8 cellular contexts compared by ENCODE assay signal in the genomic region with DNA sequence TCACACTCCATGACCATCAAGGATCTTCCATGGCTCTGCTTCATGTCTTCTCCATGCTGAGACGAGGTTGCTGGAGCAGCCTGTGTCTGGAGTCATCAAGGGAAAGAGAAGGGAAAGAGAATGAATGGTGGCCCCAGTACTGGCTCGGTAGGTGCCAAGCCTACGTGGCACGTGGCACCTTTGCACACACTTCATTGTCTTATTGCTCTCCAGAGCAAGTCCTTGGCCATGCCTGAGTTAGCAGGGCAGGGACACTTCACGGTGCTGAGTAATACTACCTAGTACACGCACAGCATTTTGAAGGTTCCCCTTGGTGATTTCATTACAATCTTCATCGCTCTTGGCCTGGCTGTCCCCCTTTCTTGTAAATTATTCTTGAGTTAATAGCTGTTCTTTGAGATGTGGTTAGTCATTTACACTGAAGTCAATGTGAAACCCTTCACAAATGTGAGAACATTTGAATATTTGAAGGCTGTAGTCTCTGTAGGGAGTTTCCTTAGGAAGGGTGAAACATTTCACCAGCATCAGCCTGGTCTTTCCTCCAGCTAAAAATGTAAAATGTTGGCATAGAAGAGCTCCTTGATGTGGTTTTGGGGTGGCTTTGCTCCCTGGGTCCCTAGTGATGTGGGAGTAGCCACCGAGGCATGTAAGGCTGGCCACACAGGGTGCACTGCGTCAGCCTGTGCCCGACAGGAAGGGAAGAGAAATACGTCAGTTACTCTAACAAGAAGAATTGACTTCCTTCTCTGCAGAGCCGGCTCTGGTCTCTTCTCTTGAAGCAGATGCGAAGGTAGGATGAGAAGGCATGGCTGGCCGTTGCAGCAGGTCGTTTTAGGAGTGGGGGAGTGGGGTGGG. TPM values are rescaled to one million over a fixed set of nuclear protein-coding genes. Genes with fewer than 3 reads are reported as not detected.
DNase-seq lines count a peak whose midpoint lies in the region; ATAC-seq, FAIRE-seq and TF ChIP-seq lines count a peak whose summit lies in the region.

A gene with protein sequence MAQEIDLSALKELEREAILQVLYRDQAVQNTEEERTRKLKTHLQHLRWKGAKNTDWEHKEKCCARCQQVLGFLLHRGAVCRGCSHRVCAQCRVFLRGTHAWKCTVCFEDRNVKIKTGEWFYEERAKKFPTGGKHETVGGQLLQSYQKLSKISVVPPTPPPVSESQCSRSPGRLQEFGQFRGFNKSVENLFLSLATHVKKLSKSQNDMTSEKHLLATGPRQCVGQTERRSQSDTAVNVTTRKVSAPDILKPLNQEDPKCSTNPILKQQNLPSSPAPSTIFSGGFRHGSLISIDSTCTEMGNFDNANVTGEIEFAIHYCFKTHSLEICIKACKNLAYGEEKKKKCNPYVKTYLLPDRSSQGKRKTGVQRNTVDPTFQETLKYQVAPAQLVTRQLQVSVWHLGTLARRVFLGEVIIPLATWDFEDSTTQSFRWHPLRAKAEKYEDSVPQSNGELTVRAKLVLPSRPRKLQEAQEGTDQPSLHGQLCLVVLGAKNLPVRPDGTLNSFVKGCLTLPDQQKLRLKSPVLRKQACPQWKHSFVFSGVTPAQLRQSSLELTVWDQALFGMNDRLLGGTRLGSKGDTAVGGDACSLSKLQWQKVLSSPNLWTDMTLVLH (plus strand): TSS at position 766 of the 855 bp plus-strand sequence. CDS start 13,215 bp downstream, outside the sequence.

- H3K9ac ChIP-seq in astrocyte (ENCODE audit: low read length), result peak within 1 kb of the TSS; percentile 73

- peak within 1 kb of the TSS; percentile 94 for H3K27ac ChIP-seq in astrocyte (ENCODE audit: low read depth, low read length)

- H3K4me2 ChIP-seq in astrocyte (ENCODE audit: low read length), result peak within 1 kb of the TSS; percentile 74

- H3K4me1 Mint-ChIP-seq in astrocyte (ENCODE audit: low read depth, unreplicated experiment), result peaks cover 27% of the 10 kb centered on the region

- H3K4me3 ChIP-seq in astrocyte (ENCODE audit: insufficient read depth, low read depth, low read length), result peak within 1 kb of the TSS; percentile 30

- H3K9me3 ChIP-seq in astrocyte (ENCODE audit: insufficient read depth, low read depth, low read length), result no peaks in the 10 kb centered on the region

- H3K79me2 ChIP-seq in astrocyte (ENCODE audit: insufficient read depth, low read length), result no peaks in the 10 kb centered on the region

- H3K4me3 Mint-ChIP-seq in astrocyte (ENCODE audit: unreplicated experiment), result no peak within 1 kb of the TSS

- DNase-seq in AG20443 (ENCODE audit: low spot score), result peak; percentile 66
- DNase-seq in astrocyte (ENCODE audit: low read depth), result peak; percentile 86
- DNase-seq in medulla oblongata (ENCODE audit: extremely low spot score), result peak; percentile 77
- peak; percentile 59 for DNase-seq in stimulated activated CD8-positive, alpha-beta memory T cell treated with anti-CD3 and anti-CD28 coated beads, Interleukin-7, amount 100 ng/mL, for 24 hours (ENCODE audit: low read depth)
- no peak for DNase-seq in NCI-H1694 (lab: John Stamatoyannopoulos, UW)

- no peaks in the 10 kb centered on the region for H4K20me1 ChIP-seq in astrocyte (ENCODE audit: insufficient read depth, low read length)

- H3K36me3 ChIP-seq in astrocyte (ENCODE audit: insufficient read depth, low read length), result no peaks in the 10 kb centered on the region

- peak within 1 kb of the TSS; percentile 88 for H3K27ac Mint-ChIP-seq in astrocyte (ENCODE audit: unreplicated experiment)

- no peaks in the 10 kb centered on the region for H3K36me3 Mint-ChIP-seq in astrocyte (ENCODE audit: low read depth, unreplicated experiment)

- H3K4me1 ChIP-seq in astrocyte (ENCODE audit: insufficient read depth, low read length), result peaks cover 34% of the 10 kb centered on the region

- no peaks in the 10 kb centered on the region for H3K27me3 ChIP-seq in astrocyte (ENCODE audit: insufficient read depth, low read length)

- H3K27me3 Mint-ChIP-seq in astrocyte (ENCODE audit: low read depth, unreplicated experiment), result no peaks in the 10 kb centered on the region

- TF ChIP-seq CTCF in astrocyte (IDR thresholded peaks at IDR 0.05; ENCODE audit: insufficient read depth, low read depth, low read length), result no peak

- intact Hi-C loops in T-helper 2 cell treated with Interferon-gamma antibody and Interleukin-4, amounts not matched to agents 100 ng/mL and 5 ng/mL, for 36 hours (cut with micrococcal nuclease), result loop anchor here (2.0 to 5.0 kb wide), 5 partner anchors 203 to 1138 kb away; a partner anchor contains a TSS

- ATAC-seq in GM19351 (IDR thresholded peaks at IDR 0.05; ENCODE audit: unreplicated experiment) (peak; percentile 46), HG03442 (IDR thresholded peaks at IDR 0.05; ENCODE audit: unreplicated experiment) (peak; percentile 33)

- H2AFZ ChIP-seq in astrocyte (ENCODE audit: low read depth, low read length), result peak within 1 kb of the TSS; percentile 23

- FAIRE-seq in astrocyte (lab: Jason Lieb, UNC), result no peak

- no peaks in the 10 kb centered on the region for H3K9me3 Mint-ChIP-seq in astrocyte (ENCODE audit: unreplicated experiment)

RNA-seq across cellular contexts. Expression of the gene that starts here (rescaled TPM):
- 36.9 and 39.4 TPM in 2 replicates for total RNA-seq in T-helper 2 cell treated with Interferon-gamma antibody and Interleukin-4, amounts not matched to agents 100 ng/mL and 5 ng/mL, for 36 hours
- total RNA-seq in astrocyte, result 0.82 and 1.2 TPM in 2 replicates

Comparison
In these comparisons a context has a peak if more than half of its experiments do, and no peak if none do; other contexts are left out.
1. RNA of the gene that starts here (total RNA-seq): 36.9 to 39.4 TPM in T-helper 2 cell treated with Interferon-gamma antibody and Interleukin-4, amounts not matched to agents 100 ng/mL and 5 ng/mL, for 36 hours; 0.82 to 1.2 TPM in astrocyte; every median in the first group is over 10 times any median in the second.